In genomic region chr4:71607109-71607508, GRCh38 we compare ENCODE assay signal across 12 cellular contexts.
DNase-seq lines count a peak whose midpoint lies in the region; ATAC-seq and TF ChIP-seq lines count a peak whose summit lies in the region.
"Had no signal": no experiment of that assay in that cellular context is flagged by ENCODE, and none has a peak within 500 bp of the region (broad histone marks: within the 10 kb centered on the region; RNA-seq: fewer than 3 reads in every experiment).

No MANE protein-coding gene starts in this region.

- H3K36me3 ChIP-seq in aorta (ENCODE audit: control insufficient read depth in 1 of 2, insufficient read depth in 2 of 2, low read length in 1 of 2), result no peaks in the 10 kb centered on the region
- H3K36me3 ChIP-seq: HAP-1 had no signal

- H3K4me1 Mint-ChIP-seq in chondrocyte (ENCODE audit: low read depth) (peaks cover 69% of the 10 kb centered on the region), osteocyte (ENCODE audit: unreplicated experiment) (peaks cover 59% of the 10 kb centered on the region)
- H3K4me1 Mint-ChIP-seq: CD14-positive monocyte had no signal

- H3K27ac Mint-ChIP-seq in chondrocyte (ENCODE audit: unreplicated experiment), result peak overlapping the region; percentile 43
- peak overlapping the region; percentile 73 for H3K27ac Mint-ChIP-seq in osteocyte (ENCODE audit: unreplicated experiment)
- H3K27ac Mint-ChIP-seq: CD14-positive monocyte; CD8-positive, alpha-beta T cell had no signal

- H3K4me3 ChIP-seq in aorta (ENCODE audit: low read length in 2 of 2), result no peak overlapping the region
- H3K4me3 ChIP-seq: HAP-1 had no signal

- ATAC-seq in aorta (ENCODE audit: low FRiP score) (peak; percentile 7), foreskin keratinocyte (no peak)
- ATAC-seq: CD8-positive, alpha-beta T cell had no signal

- intact Hi-C loops in aorta (cut with DNase I), result no loop called here

- no peaks in the 10 kb centered on the region for H3K27me3 ChIP-seq in aorta (ENCODE audit: control insufficient read depth in 1 of 2, insufficient read depth in 2 of 2, low read length in 1 of 2)
- no peaks in the 10 kb centered on the region for H3K27me3 ChIP-seq in foreskin keratinocyte

- H3K9me3 ChIP-seq in aorta (ENCODE audit: control insufficient read depth, low read length), result no peaks in the 10 kb centered on the region
- H3K9me3 ChIP-seq: HAP-1 had no signal

- WGBS in aorta, 2 donors, result 86 to 96% methylated on average over 5 of the region's 5 CpGs

- H3K4me3 Mint-ChIP-seq in chondrocyte (ENCODE audit: unreplicated experiment) (no peak overlapping the region), osteocyte (ENCODE audit: unreplicated experiment) (no peak overlapping the region)
- H3K4me3 Mint-ChIP-seq: CD14-positive monocyte; CD8-positive, alpha-beta T cell had no signal

- H3K9me3 Mint-ChIP-seq in chondrocyte (ENCODE audit: low read depth), result peaks cover 7% of the 10 kb centered on the region
- H3K9me3 Mint-ChIP-seq in osteocyte (ENCODE audit: unreplicated experiment), result peaks cover 12% of the 10 kb centered on the region

- peak; percentile 20 for DNase-seq in NAMALWA (ENCODE audit: low spot score)
- DNase-seq in chondrocyte (ENCODE audit: low spot score), result no peak
- no peak for DNase-seq in osteocyte (ENCODE audit: extremely low spot score, unreplicated experiment)
- DNase-seq in aorta, result no peak
- no peak for DNase-seq in T-helper 2 cell
- DNase-seq in stimulated activated CD4-positive, alpha-beta T cell treated with anti-CD3 and anti-CD28 coated beads, Interleukin-12 subunit alpha, Interleukin-12 subunit beta, amount 100 ng/mL, for 4 hours, result no peak
- no peak for DNase-seq in foreskin keratinocyte
- DNase-seq: CD8-positive, alpha-beta T cell; COR-L47; GOT3 had no signal

- H3K36me3 Mint-ChIP-seq in chondrocyte (ENCODE audit: low read depth) (peaks cover 6% of the 10 kb centered on the region), osteocyte (ENCODE audit: unreplicated experiment) (peaks cover 5% of the 10 kb centered on the region)
- H3K36me3 Mint-ChIP-seq: CD14-positive monocyte; CD8-positive, alpha-beta T cell had no signal

- TF ChIP-seq CTCF in chondrocyte (IDR thresholded peaks at IDR 0.05), result no peak
- TF ChIP-seq CTCF in osteocyte (IDR thresholded peaks at IDR 0.05), result no peak
- no peak for TF ChIP-seq CTCF in foreskin keratinocyte (conservative IDR thresholded peaks at IDR 0.05)

- H3K4me1 ChIP-seq in aorta (ENCODE audit: control insufficient read depth in 1 of 2, insufficient read depth in 2 of 2, low read length in 2 of 2) (no peaks in the 10 kb centered on the region), foreskin keratinocyte (peaks cover 6% of the 10 kb centered on the region)
- H3K4me1 ChIP-seq: HAP-1 had no signal

- H3K27ac ChIP-seq in aorta (ENCODE audit: low read depth in 1 of 2, low read length in 2 of 2) (no peak overlapping the region), foreskin keratinocyte (no peak overlapping the region)

- H3K27me3 Mint-ChIP-seq in chondrocyte (ENCODE audit: low read depth) (no peaks in the 10 kb centered on the region), osteocyte (ENCODE audit: unreplicated experiment) (no peaks in the 10 kb centered on the region)
